ENCODE assay signal across 19 cellular contexts in the genomic region with DNA sequence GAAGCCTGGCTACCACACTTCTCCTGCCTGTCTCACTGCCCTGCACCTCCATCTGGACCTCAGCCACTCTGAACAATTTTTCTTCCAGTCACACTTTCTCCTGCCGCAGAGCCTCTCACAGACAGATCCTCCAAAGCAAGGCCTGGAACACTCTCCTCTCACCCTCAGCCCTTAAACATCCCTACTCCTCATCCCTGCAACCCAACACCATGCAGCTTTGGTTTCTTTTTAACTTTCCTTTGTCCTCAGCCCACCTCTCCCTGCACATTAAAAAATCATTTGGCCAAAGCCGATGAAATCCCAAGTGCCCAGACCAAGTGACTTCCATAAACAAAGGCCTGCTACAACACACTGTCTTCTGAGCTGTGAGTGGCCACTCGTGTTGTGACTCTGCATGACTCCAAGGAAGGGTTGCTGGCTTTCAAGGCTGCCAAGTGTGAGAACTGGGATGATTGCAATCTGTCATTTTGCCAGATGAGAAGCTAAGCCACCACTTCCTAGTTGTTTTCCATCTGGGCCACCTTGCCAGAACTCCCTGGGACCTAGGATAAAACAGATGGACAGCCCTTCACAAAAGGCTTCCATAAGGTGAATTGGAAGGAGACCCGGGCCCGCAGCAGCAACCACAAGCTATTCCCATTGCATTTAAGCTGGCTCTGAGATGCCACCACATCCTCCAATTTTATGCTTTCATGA.
"Had no signal": no experiment of that assay in that cellular context is flagged by ENCODE, and none has a peak within 500 bp of the region (broad histone marks: within the 10 kb centered on the region; RNA-seq: fewer than 3 reads in every experiment).

No MANE protein-coding gene starts in this region.

- H3K4me1 ChIP-seq: esophagus squamous epithelium, foreskin keratinocyte, sigmoid colon, stomach, transverse colon had no signal

- H3K27ac ChIP-seq: epithelial cell of prostate, esophagus squamous epithelium, foreskin keratinocyte, hepatocyte, sigmoid colon, stomach, thoracic aorta, transverse colon had no signal

- H3K36me3 ChIP-seq: esophagus squamous epithelium, sigmoid colon, stomach, thoracic aorta, transverse colon had no signal

- FAIRE-seq: kidney, small intestine had no signal

- H3K27me3 ChIP-seq: hepatocyte, sigmoid colon, transverse colon had no signal

- DNase-seq: effector memory CD4-positive, alpha-beta T cell; esophagus squamous epithelium; foreskin keratinocyte; kidney; left cardiac atrium; left ventricle myocardium superior; mesendoderm; naive thymus-derived CD8-positive, alpha-beta T cell; posterior cingulate gyrus; sigmoid colon; small intestine; stimulated activated CD4-positive, alpha-beta T cell treated with anti-CD3 and anti-CD28 coated beads, Interleukin-12 subunit alpha, Interleukin-12 subunit beta, amount 100 ng/mL, for 4 hours; stimulated activated naive CD4-positive, alpha-beta T cell; stomach; transverse colon had no signal

- H3K4me2 ChIP-seq: hepatocyte had no signal

- H3K4me3 ChIP-seq: esophagus squamous epithelium, hepatocyte, lung, sigmoid colon, stomach, thoracic aorta, transverse colon had no signal

- H2AFZ ChIP-seq: hepatocyte had no signal

- H3K9me3 ChIP-seq: esophagus squamous epithelium, sigmoid colon, stomach, thoracic aorta, transverse colon had no signal

- H3K79me2 ChIP-seq: hepatocyte had no signal

- ATAC-seq: foreskin keratinocyte; left cardiac atrium; left ventricle myocardium superior; naive thymus-derived CD8-positive, alpha-beta T cell had no signal
